ENCODE assay signal across 18 cellular contexts in the genomic region with DNA sequence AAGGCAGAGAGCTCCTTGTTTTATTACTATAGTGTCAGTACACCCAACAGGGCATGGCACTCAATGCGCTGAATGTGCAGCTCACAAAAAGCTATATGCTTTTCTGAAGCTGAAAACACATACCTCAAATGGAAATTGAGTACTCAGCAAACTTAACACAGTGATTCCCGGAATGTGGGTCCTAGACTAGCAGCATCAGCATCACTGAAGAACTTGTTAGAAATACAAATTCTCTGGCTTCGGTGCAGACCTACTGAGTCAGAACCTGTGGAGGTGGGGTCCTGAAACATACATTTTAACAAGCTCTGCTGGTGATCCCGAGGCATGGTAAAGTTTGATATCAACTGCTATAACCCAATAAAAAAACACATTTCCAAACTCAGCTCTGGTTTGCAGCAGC. TPM values are rescaled to one million over a fixed set of nuclear protein-coding genes. Genes with fewer than 3 reads are reported as not detected.
DNase-seq lines count a peak whose midpoint lies in the region; ATAC-seq and TF ChIP-seq lines count a peak whose summit lies in the region.
"Had no signal": no experiment of that assay in that cellular context is flagged by ENCODE, and none has a peak within 500 bp of the region (broad histone marks: within the 10 kb centered on the region; RNA-seq: fewer than 3 reads in every experiment).

No MANE protein-coding gene starts in this region.

- intact Hi-C loops in left ventricle myocardium inferior (cut with micrococcal nuclease): no loop called here
- intact Hi-C loops in left cardiac atrium (cut with DNase I): no loop called here
- intact Hi-C loops in lower lobe of right lung (cut with DNase I): no loop called here
- intact Hi-C loops in gastrocnemius medialis (cut with DNase I; ENCODE audit: low total_unique reads): no loop called here
- intact Hi-C loops in aorta (cut with DNase I): loop anchor here in 1 of 2 donors (5.0 kb wide), 2 partner anchors 44 to 559 kb away; no protein-coding TSS in a partner anchor

- peaks cover 6% of the 10 kb centered on the region for H3K27me3 ChIP-seq in left ventricle myocardium inferior (ENCODE audit: low read depth)
- no peaks in the 10 kb centered on the region for H3K27me3 ChIP-seq in lower lobe of right lung (ENCODE audit: low read depth)
- H3K27me3 ChIP-seq in gastrocnemius medialis: no peaks in the 10 kb centered on the region
- H3K27me3 ChIP-seq in aorta (ENCODE audit: control insufficient read depth in 1 of 2, insufficient read depth in 2 of 2, low read length in 1 of 2): no peaks in the 10 kb centered on the region
- H3K27me3 ChIP-seq: BE2C, foreskin keratinocyte had no signal

- no peaks in the 10 kb centered on the region for H3K36me3 ChIP-seq in left ventricle myocardium inferior
- H3K36me3 ChIP-seq in lower lobe of right lung: no peaks in the 10 kb centered on the region
- H3K36me3 ChIP-seq in gastrocnemius medialis: no peaks in the 10 kb centered on the region
- no peaks in the 10 kb centered on the region for H3K36me3 ChIP-seq in aorta (ENCODE audit: control insufficient read depth in 1 of 2, insufficient read depth in 2 of 2, low read length in 1 of 2)

- ATAC-seq in left cardiac atrium (no peak), lower lobe of right lung (no peak), gastrocnemius medialis (no peak), aorta (ENCODE audit: low FRiP score) (no peak)
- ATAC-seq: activated T-cell treated with anti-CD3 and anti-CD28 coated beads, Interleukin-2, amount 50 U/mL, for 72 hours; foreskin keratinocyte; HepG2; naive thymus-derived CD8-positive, alpha-beta T cell had no signal

- no peak overlapping the region for H3K4me3 ChIP-seq in left ventricle myocardium inferior
- H3K4me3 ChIP-seq in lower lobe of right lung: no peak overlapping the region
- no peak overlapping the region for H3K4me3 ChIP-seq in gastrocnemius medialis
- no peak overlapping the region for H3K4me3 ChIP-seq in aorta (ENCODE audit: low read length in 2 of 2)

- in situ Hi-C loops in gastrocnemius medialis (cut with MboI; ENCODE audit: low sequenced_read_pairs in 4 of 4): loop anchor here in 1 of 4 donors (5.0 kb wide), 1 partner anchor 54 kb away; no protein-coding TSS in a partner anchor

- WGBS in aorta, 2 donors: 63 to 72% methylated on average over 4 of the region's 4 CpGs

- H3K4me1 ChIP-seq in left ventricle myocardium inferior: peaks cover 22% of the 10 kb centered on the region
- H3K4me1 ChIP-seq in lower lobe of right lung: no peaks in the 10 kb centered on the region
- H3K4me1 ChIP-seq in gastrocnemius medialis: peaks cover 8 to 26% of the 10 kb centered on the region in 2 donors
- H3K4me1 ChIP-seq in aorta (ENCODE audit: control insufficient read depth in 1 of 2, insufficient read depth in 2 of 2, low read length in 2 of 2): peaks cover 7 to 14% of the 10 kb centered on the region in 2 donors

- H3K9me3 ChIP-seq in left ventricle myocardium inferior (replicated peaks) (peaks cover 14% of the 10 kb centered on the region), lower lobe of right lung (no peaks in the 10 kb centered on the region), gastrocnemius medialis (no peaks in the 10 kb centered on the region), aorta (ENCODE audit: control insufficient read depth, low read length) (no peaks in the 10 kb centered on the region)
- H3K9me3 ChIP-seq: BE2C had no signal

- no peak for TF ChIP-seq POLR2A in gastrocnemius medialis (IDR thresholded peaks at IDR 0.05)

- H3K27ac ChIP-seq in left ventricle myocardium inferior (replicated peaks): peak overlapping the region; percentile 76
- peak overlapping the region; percentile 38 for H3K27ac ChIP-seq in lower lobe of right lung
- peak overlapping the region; percentile 63 to 68 (median 65) for H3K27ac ChIP-seq in gastrocnemius medialis
- peak overlapping the region; percentile 84 to 98 for H3K27ac ChIP-seq in aorta (ENCODE audit: low read depth in 1 of 2, low read length in 2 of 2)
- H3K27ac ChIP-seq: foreskin keratinocyte had no signal

- no peak for DNase-seq in left ventricle myocardium inferior
- no peak for DNase-seq in left cardiac atrium
- DNase-seq in lower lobe of right lung: no peak
- no peak for DNase-seq in gastrocnemius medialis
- no peak for DNase-seq in aorta
- DNase-seq in activated CD4-positive, alpha-beta T cell treated with anti-CD3 and anti-CD28 coated beads for 1 hour: no peak
- no peak for DNase-seq in activated CD4-positive, alpha-beta T cell treated with anti-CD3 and anti-CD28 coated beads for 4 hours
- DNase-seq in epidermal melanocyte (ENCODE audit: insufficient read length, low spot score): no peak
- DNase-seq: activated naive CD4-positive, alpha-beta T cell treated with anti-CD3 and anti-CD28 coated beads for 36 hours; activated T-cell treated with anti-CD3 and anti-CD28 coated beads, Interleukin-2, amount 50 U/mL, for 72 hours; BE2C; foreskin keratinocyte; mesenchymal stem cell; naive thymus-derived CD8-positive, alpha-beta T cell; NCI-H187 had no signal

- TF ChIP-seq CTCF in left ventricle myocardium inferior (IDR thresholded peaks at IDR 0.05; ENCODE audit: borderline replicate concordance) (no peak), lower lobe of right lung (IDR thresholded peaks at IDR 0.05) (no peak), gastrocnemius medialis (IDR thresholded peaks at IDR 0.05 in 4 of 5, conservative IDR thresholded peaks at IDR 0.05 in 1 of 5) (no peak)

RNA-seq across cellular contexts. Expression of gene RERG, which starts 14.9 kb away (rescaled TPM):
- 4.5 TPM for total RNA-seq in left ventricle myocardium inferior
- 1 to 10 TPM; 7.0 to 7.3 TPM for total RNA-seq in left cardiac atrium
- 9.0 TPM for total RNA-seq in lower lobe of right lung
- 1 to 10 TPM; 4.3 to 6.5 (median 5.8) TPM for total RNA-seq in gastrocnemius medialis
- 10 to 100 TPM; 70.5 to 77.3 TPM for total RNA-seq in aorta
- polyA plus RNA-seq in aorta: 100 to 1,000 TPM in 1 of 2 donors, 10 to 100 TPM in 1; 66.9 to 124 TPM
- total RNA-seq: activated naive CD4-positive, alpha-beta T cell treated with anti-CD3 and anti-CD28 coated beads for 36 hours; activated T-cell treated with anti-CD3 and anti-CD28 coated beads, Interleukin-2, amount 50 U/mL, for 72 hours; foreskin keratinocyte; HepG2; osteoblast had no signal
- polyA plus RNA-seq: foreskin keratinocyte; HepG2; keratinocyte; naive thymus-derived CD8-positive, alpha-beta T cell had no signal

Comparison
In these comparisons a context has a peak if more than half of its experiments do, and no peak if none do; other contexts are left out.
1. H3K27ac ChIP-seq: peak in every context shown above with its lines; median percentile 91 in aorta; 76 in left ventricle myocardium inferior; 65 in gastrocnemius medialis; 38 in lower lobe of right lung.